28 cellular contexts compared by ENCODE assay signal in genomic region chr7:41603985-41604384, GRCh38.
"Had no signal": no experiment of that assay in that cellular context is flagged by ENCODE, and none has a peak within 500 bp of the region (broad histone marks: within the 10 kb centered on the region; RNA-seq: fewer than 3 reads in every experiment).

No MANE protein-coding gene starts in this region.

- DNase-seq: stimulated activated CD4-positive, alpha-beta T cell treated with anti-CD3 and anti-CD28 coated beads, Interleukin-2, amount 100 ng/mL, for 48 hours; stimulated activated CD4-positive, alpha-beta T cell treated with anti-CD3 and anti-CD28 coated beads, Interleukin-4, amount 100 ng/mL, for 1 hour; stimulated activated CD4-positive, alpha-beta T cell treated with anti-CD3 and anti-CD28 coated beads, Interleukin-4, amount 100 ng/mL, for 24 hours; stimulated activated CD4-positive, alpha-beta T cell treated with anti-CD3 and anti-CD28 coated beads, Interleukin-4, amount 100 ng/mL, for 4 hours; stimulated activated CD8-positive, alpha-beta memory T cell treated with anti-CD3 and anti-CD28 coated beads, Interleukin-4, amount 100 ng/mL, for 48 hours; stimulated activated naive B cell treated with anti-CD40 and anti-IgM and Interleukin-4, amounts not matched to agents 10 μg/mL and 1 μg/mL and 100 μg/mL, for 72 hours; stimulated activated naive CD4-positive, alpha-beta T cell; stimulated activated naive CD4-positive, alpha-beta T cell treated with Interleukin-2 at 50 U/mL for 16 hours; stimulated activated naive CD8-positive, alpha-beta T cell treated with anti-CD3 and anti-CD28 coated beads, Interleukin-15, amount 100 ng/mL, for 72 hours; stimulated activated naive CD8-positive, alpha-beta T cell treated with anti-CD3 and anti-CD28 coated beads, Interleukin-15, Interleukin-2, amounts not matched to agents 100 U/mL and 50 U/mL, for 24 hours; stomach; substantia nigra; testis; thyroid gland; tibial artery; transverse colon; trophoblast cell; upper lobe of left lung; upper lobe of right lung; uterus had no signal

- ATAC-seq: stimulated activated effector memory CD8-positive, alpha-beta T cell treated with anti-CD3 and anti-CD28 coated beads, Interleukin-12 subunit alpha, Interleukin-12 subunit beta, amount 100 ng/mL, for 72 hours; stimulated activated memory B cell treated with anti-CD40 and anti-IgM and Interleukin-4, amounts not matched to agents 10 μg/mL and 1 μg/mL and 100 μg/mL, for 72 hours; stimulated activated naive B cell treated with anti-CD40 and anti-IgM and Interleukin-4, amounts not matched to agents 10 μg/mL and 1 μg/mL and 100 μg/mL, for 72 hours; stimulated activated naive CD8-positive, alpha-beta T cell treated with anti-CD3 and anti-CD28 coated beads, Interleukin-15, amount 100 ng/mL, for 72 hours; stimulated activated naive CD8-positive, alpha-beta T cell treated with anti-CD3 and anti-CD28 coated beads, Interleukin-15, Interleukin-2, amounts not matched to agents 100 U/mL and 50 U/mL, for 24 hours; upper lobe of right lung had no signal

- H3K4me1 Mint-ChIP-seq: stimulated activated effector memory CD8-positive, alpha-beta T cell treated with anti-CD3 and anti-CD28 coated beads, Interleukin-12 subunit alpha, Interleukin-12 subunit beta, amount 100 ng/mL, for 72 hours; stimulated activated memory B cell treated with anti-CD40 and anti-IgM and Interleukin-4, amounts not matched to agents 10 μg/mL and 1 μg/mL and 100 μg/mL, for 72 hours; stimulated activated naive B cell treated with anti-CD40 and anti-IgM and Interleukin-4, amounts not matched to agents 10 μg/mL and 1 μg/mL and 100 μg/mL, for 72 hours; stimulated activated naive CD8-positive, alpha-beta T cell treated with anti-CD3 and anti-CD28 coated beads, Interleukin-15, amount 100 ng/mL, for 72 hours had no signal

- H3K4me3 Mint-ChIP-seq: stimulated activated effector memory CD8-positive, alpha-beta T cell treated with anti-CD3 and anti-CD28 coated beads, Interleukin-12 subunit alpha, Interleukin-12 subunit beta, amount 100 ng/mL, for 72 hours; stimulated activated memory B cell treated with anti-CD40 and anti-IgM and Interleukin-4, amounts not matched to agents 10 μg/mL and 1 μg/mL and 100 μg/mL, for 72 hours; stimulated activated naive B cell treated with anti-CD40 and anti-IgM and Interleukin-4, amounts not matched to agents 10 μg/mL and 1 μg/mL and 100 μg/mL, for 72 hours; stimulated activated naive CD8-positive, alpha-beta T cell treated with anti-CD3 and anti-CD28 coated beads, Interleukin-15, amount 100 ng/mL, for 72 hours; stimulated activated naive CD8-positive, alpha-beta T cell treated with anti-CD3 and anti-CD28 coated beads, Interleukin-15, Interleukin-2, amounts not matched to agents 100 ng/mL and 50 ng/mL, for 24 hours; type B pancreatic cell had no signal

- H3K36me3 ChIP-seq: stomach, suprapubic skin, thoracic aorta, thyroid gland, tibial artery, tibial nerve, transverse colon, upper lobe of left lung, upper lobe of right lung, uterus, vagina had no signal

- H3K4me3 ChIP-seq: stomach, suprapubic skin, testis, thoracic aorta, thyroid gland, tibial artery, tibial nerve, transverse colon, upper lobe of left lung, upper lobe of right lung, uterus, vagina had no signal

- H3K9me3 ChIP-seq: stomach, suprapubic skin, testis, thoracic aorta, thyroid gland, tibial artery, tibial nerve, transverse colon, upper lobe of left lung, upper lobe of right lung, uterus, vagina had no signal

- H3K9me3 Mint-ChIP-seq: stimulated activated memory B cell treated with anti-CD40 and anti-IgM and Interleukin-4, amounts not matched to agents 10 μg/mL and 1 μg/mL and 100 μg/mL, for 72 hours; stimulated activated naive B cell treated with anti-CD40 and anti-IgM and Interleukin-4, amounts not matched to agents 10 μg/mL and 1 μg/mL and 100 μg/mL, for 72 hours; stimulated activated naive CD8-positive, alpha-beta T cell treated with anti-CD3 and anti-CD28 coated beads, Interleukin-15, amount 100 ng/mL, for 72 hours; stimulated activated naive CD8-positive, alpha-beta T cell treated with anti-CD3 and anti-CD28 coated beads, Interleukin-15, Interleukin-2, amounts not matched to agents 100 ng/mL and 50 ng/mL, for 24 hours; type B pancreatic cell had no signal

- H3K36me3 Mint-ChIP-seq: stimulated activated effector memory CD8-positive, alpha-beta T cell treated with anti-CD3 and anti-CD28 coated beads, Interleukin-12 subunit alpha, Interleukin-12 subunit beta, amount 100 ng/mL, for 72 hours; stimulated activated memory B cell treated with anti-CD40 and anti-IgM and Interleukin-4, amounts not matched to agents 10 μg/mL and 1 μg/mL and 100 μg/mL, for 72 hours; stimulated activated naive B cell treated with anti-CD40 and anti-IgM and Interleukin-4, amounts not matched to agents 10 μg/mL and 1 μg/mL and 100 μg/mL, for 72 hours; type B pancreatic cell had no signal

- H3K27me3 ChIP-seq: stomach, suprapubic skin, testis, thyroid gland, tibial artery, tibial nerve, transverse colon, upper lobe of left lung, upper lobe of right lung, uterus, vagina had no signal

- H3K27ac Mint-ChIP-seq: stimulated activated effector memory CD8-positive, alpha-beta T cell treated with anti-CD3 and anti-CD28 coated beads, Interleukin-12 subunit alpha, Interleukin-12 subunit beta, amount 100 ng/mL, for 72 hours; stimulated activated memory B cell treated with anti-CD40 and anti-IgM and Interleukin-4, amounts not matched to agents 10 μg/mL and 1 μg/mL and 100 μg/mL, for 72 hours; stimulated activated naive B cell treated with anti-CD40 and anti-IgM and Interleukin-4, amounts not matched to agents 10 μg/mL and 1 μg/mL and 100 μg/mL, for 72 hours; stimulated activated naive CD8-positive, alpha-beta T cell treated with anti-CD3 and anti-CD28 coated beads, Interleukin-15, amount 100 ng/mL, for 72 hours; stimulated activated naive CD8-positive, alpha-beta T cell treated with anti-CD3 and anti-CD28 coated beads, Interleukin-15, Interleukin-2, amounts not matched to agents 100 ng/mL and 50 ng/mL, for 24 hours; type B pancreatic cell had no signal

- H3K4me1 ChIP-seq: stomach, suprapubic skin, testis, thyroid gland, tibial artery, transverse colon, upper lobe of left lung, upper lobe of right lung, uterus, vagina had no signal

- H3K27me3 Mint-ChIP-seq: stimulated activated memory B cell treated with anti-CD40 and anti-IgM and Interleukin-4, amounts not matched to agents 10 μg/mL and 1 μg/mL and 100 μg/mL, for 72 hours; stimulated activated naive B cell treated with anti-CD40 and anti-IgM and Interleukin-4, amounts not matched to agents 10 μg/mL and 1 μg/mL and 100 μg/mL, for 72 hours; stimulated activated naive CD8-positive, alpha-beta T cell treated with anti-CD3 and anti-CD28 coated beads, Interleukin-15, amount 100 ng/mL, for 72 hours; stimulated activated naive CD8-positive, alpha-beta T cell treated with anti-CD3 and anti-CD28 coated beads, Interleukin-15, Interleukin-2, amounts not matched to agents 100 ng/mL and 50 ng/mL, for 24 hours; type B pancreatic cell had no signal

- H3K27ac ChIP-seq: stomach, suprapubic skin, testis, thoracic aorta, thyroid gland, tibial artery, tibial nerve, transverse colon, upper lobe of left lung, upper lobe of right lung, uterus, vagina had no signal
